In the genomic region with DNA sequence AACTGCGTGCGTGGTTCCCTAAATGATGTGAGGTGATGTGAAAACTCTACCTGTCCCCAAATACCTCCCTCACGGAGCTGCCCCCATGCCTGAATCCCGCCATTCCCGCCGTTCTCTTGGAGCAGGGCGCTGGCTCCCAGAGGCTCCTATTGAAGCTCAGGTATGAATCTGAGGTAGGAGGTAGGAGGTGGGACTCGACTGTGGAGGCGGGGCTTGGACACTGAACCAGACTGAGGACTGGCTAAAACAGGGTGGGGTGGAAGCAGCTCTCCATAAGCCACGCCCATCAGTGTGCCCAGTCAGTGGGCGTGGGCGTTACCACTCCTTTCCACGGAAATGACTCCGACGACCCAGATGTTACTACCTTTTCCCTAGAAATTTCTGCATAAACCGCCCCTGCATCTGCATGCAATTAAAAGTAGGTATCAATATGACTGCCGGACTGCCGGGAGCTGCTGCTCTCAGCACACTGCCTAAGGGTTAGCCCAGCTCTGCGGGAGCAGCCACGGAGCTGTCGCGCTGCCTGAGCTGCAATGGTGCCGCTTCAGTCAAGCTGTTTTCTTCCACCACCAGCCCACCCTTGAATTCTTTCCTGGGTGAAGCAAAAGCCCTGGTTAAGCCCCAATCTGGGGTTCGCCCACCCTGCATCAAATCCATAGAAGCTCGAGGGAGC, we compare ENCODE assay signal across 16 cellular contexts. TPM values are rescaled to one million over a fixed set of nuclear protein-coding genes. Genes with fewer than 3 reads are reported as not detected.
DNase-seq lines count a peak whose midpoint lies in the region; ATAC-seq, FAIRE-seq and TF ChIP-seq lines count a peak whose summit lies in the region.
"Had no signal": no experiment of that assay in that cellular context is flagged by ENCODE, and none has a peak within 500 bp of the region (broad histone marks: within the 10 kb centered on the region; RNA-seq: fewer than 3 reads in every experiment).

No MANE protein-coding gene starts in this region.

- CTCF ChIA-PET in endothelial cell of umbilical vein (lab: Charles Lee), result interaction anchor here (0.9 kb wide), 1 partner anchor 26 kb away, joined by 3 read pairs; no protein-coding TSS in a partner anchor

- no TSS peak for BruUV-seq in endothelial cell of umbilical vein (replicated peaks; lab: Mats Ljungman, UMichigan)

- no peak overlapping the region for H3K4me2 ChIP-seq in endothelial cell of umbilical vein (ENCODE audit: insufficient read depth, low read length)

- intact Hi-C loops in endothelial cell of umbilical vein (cut with micrococcal nuclease), result no loop called here

- no peak for FAIRE-seq in endothelial cell of umbilical vein (lab: Jason Lieb, UNC)

- POLR2A ChIA-PET in endothelial cell of umbilical vein (lab: Charles Lee), result no interaction called here

- ATAC-seq in GM18517 (IDR thresholded peaks at IDR 0.05; ENCODE audit: unreplicated experiment) (no peak), HG02571 (IDR thresholded peaks at IDR 0.05; ENCODE audit: unreplicated experiment) (no peak), GM19324 (IDR thresholded peaks at IDR 0.05; ENCODE audit: low FRiP score, unreplicated experiment) (no peak)

- H3K9me3 ChIP-seq in endothelial cell of umbilical vein (replicated peaks; ENCODE audit: control insufficient read depth, insufficient read depth, low read length), result no peaks in the 10 kb centered on the region
- H3K9me3 ChIP-seq: left lung had no signal

- no peaks in the 10 kb centered on the region for H3K36me3 ChIP-seq in endothelial cell of umbilical vein (ENCODE audit: control insufficient read depth in 2 of 2, extremely low read depth in 1 of 2, insufficient read depth in 2 of 2, low read length in 2 of 2)
- no peaks in the 10 kb centered on the region for H3K36me3 ChIP-seq in rectal smooth muscle tissue (ENCODE audit: control insufficient read depth, insufficient read depth, low read length)
- H3K36me3 ChIP-seq: left lung had no signal

- H3K4me3 ChIP-seq in endothelial cell of umbilical vein (replicated peaks in 1 of 3; ENCODE audit: insufficient read depth in 1 of 3, low read depth in 1 of 3, low read length in 3 of 3) (no peak overlapping the region), rectal smooth muscle tissue (ENCODE audit: low read length) (peak overlapping the region; percentile 40)
- H3K4me3 ChIP-seq: left lung had no signal

- no peaks in the 10 kb centered on the region for H3K79me2 ChIP-seq in endothelial cell of umbilical vein (ENCODE audit: control insufficient read depth, insufficient read depth, low read length)

- H3K4me1 ChIP-seq in endothelial cell of umbilical vein (ENCODE audit: control insufficient read depth, extremely low read depth, insufficient read depth, low read length) (peaks cover 9% of the 10 kb centered on the region), rectal smooth muscle tissue (ENCODE audit: control insufficient read depth, insufficient read depth, low read length) (no peaks in the 10 kb centered on the region)
- H3K4me1 ChIP-seq: left lung had no signal

- no peak for TF ChIP-seq CTCF in endothelial cell of umbilical vein (IDR thresholded peaks at IDR 0.05; ENCODE audit: extremely low read depth in 1 of 2, insufficient read depth in 1 of 2, low read depth in 1 of 2, low read length in 2 of 2)

- no peak overlapping the region for H3K9ac ChIP-seq in endothelial cell of umbilical vein (replicated peaks; ENCODE audit: extremely low read depth, insufficient read depth, low read length)
- H3K9ac ChIP-seq in rectal smooth muscle tissue (ENCODE audit: low read length), result no peak overlapping the region

- TF ChIP-seq POLR2A in endothelial cell of umbilical vein (IDR thresholded peaks at IDR 0.05; ENCODE audit: low read depth, low read length), result no peak

- peak; percentile 80 for DNase-seq in DMS114 treated with DMSO at 0.1 percent for 48 hours (lab: John Stamatoyannopoulos, UW; ENCODE audit: unreplicated experiment)
- DNase-seq in LoVo (ENCODE audit: low spot score), result peak; percentile 40
- DNase-seq in endothelial cell of umbilical vein (ENCODE audit: low read depth, low spot score), result no peak
- DNase-seq in NCI-H2227 treated with DMSO at 0.1 percent for 48 hours (lab: John Stamatoyannopoulos, UW), result no peak
- DNase-seq: activated naive CD8-positive, alpha-beta T cell treated with anti-CD3 and anti-CD28 coated beads, Interleukin-2, amount 10 ng/mL, durations not matched to agents 7 days and 5 days; HFFc6; left lung; NCI-H187 treated with DMSO at 0.1 percent for 48 hours; OCI-M1; stimulated activated CD4-positive, alpha-beta T cell treated with anti-CD3 and anti-CD28 coated beads, Interleukin-4, amount 100 ng/mL, for 24 hours; stimulated activated naive CD4-positive, alpha-beta T cell treated with Interleukin-2 at 50 U/mL for 16 hours had no signal

- dilution Hi-C loops in endothelial cell of umbilical vein (cut with MboI; ENCODE audit: extremely low pct_ligation_motif_present, low sequenced_read_pairs), result no loop called here

- no peaks in the 10 kb centered on the region for H3K9me1 ChIP-seq in endothelial cell of umbilical vein (replicated peaks; ENCODE audit: control insufficient read depth, extremely low read depth, insufficient read depth, low read length)

- no peaks in the 10 kb centered on the region for H4K20me1 ChIP-seq in endothelial cell of umbilical vein (replicated peaks; ENCODE audit: control insufficient read depth, extremely low read depth, insufficient read depth, low read length)

- peak overlapping the region; percentile 83 for H2AFZ ChIP-seq in endothelial cell of umbilical vein (ENCODE audit: low read depth, low read length)

- no peak overlapping the region for H3K27ac ChIP-seq in endothelial cell of umbilical vein (ENCODE audit: insufficient read depth, low read depth, low read length)
- no peak overlapping the region for H3K27ac ChIP-seq in rectal smooth muscle tissue (ENCODE audit: low read depth, low read length)
- H3K27ac ChIP-seq: left lung had no signal

- H3K27me3 ChIP-seq in endothelial cell of umbilical vein (ENCODE audit: control insufficient read depth in 2 of 2, insufficient read depth in 2 of 2, low read length in 2 of 2), result no peaks in the 10 kb centered on the region
- H3K27me3 ChIP-seq in rectal smooth muscle tissue (ENCODE audit: control insufficient read depth, insufficient read depth, low read length), result no peaks in the 10 kb centered on the region

TF ChIP-seq in endothelial cell of umbilical vein, 7 proteins besides CTCF, POLR2A, EP300 and RAD21:
- TF ChIP-seq MAX (IDR thresholded peaks at IDR 0.05; ENCODE audit: insufficient read depth, insufficient read length) (no peak), JUN (IDR thresholded peaks at IDR 0.05; ENCODE audit: borderline replicate concordance, insufficient read depth, insufficient read length, low read depth) (no peak), FOS (IDR thresholded peaks at IDR 0.05; ENCODE audit: borderline replicate concordance, insufficient read depth, low read length) (no peak), POLR2AphosphoS5 (IDR thresholded peaks at IDR 0.05; ENCODE audit: insufficient read depth, low read depth, low read length) (no peak), EZH2 (IDR thresholded peaks at IDR 0.05; ENCODE audit: borderline replicate concordance, low read depth, low read length, severe bottlenecking) (no peak), MYC (IDR thresholded peaks at IDR 0.05; ENCODE audit: low read depth, low read length) (no peak), GATA2 (IDR thresholded peaks at IDR 0.05; ENCODE audit: insufficient read depth, insufficient read length, low read depth, low read length) (no peak)

RNA-seq across cellular contexts. Expression of gene FOXL1, which starts 41.0 kb away (rescaled TPM):
- 3.8 and 4.2 TPM in 2 replicates for total RNA-seq in endothelial cell of umbilical vein
- polyA plus RNA-seq in endothelial cell of umbilical vein, result 2.8 and 3.2 TPM in 2 replicates
- 1.0 and 1.5 TPM in 2 replicates for polyA plus RNA-seq in endothelial cell of umbilical vein (2011; cell fraction: cytosol; rRNA removed)
- polyA plus RNA-seq in endothelial cell of umbilical vein (2011; cell fraction: nucleus; rRNA removed), result 1.8 and 3.0 TPM in 2 replicates
- 1.1 and 1.4 TPM in 2 replicates for polyA plus RNA-seq in endothelial cell of umbilical vein (2012)
- polyA minus RNA-seq in endothelial cell of umbilical vein, result 0.78 and 0.98 TPM in 2 replicates
- polyA minus RNA-seq in endothelial cell of umbilical vein (2011; cell fraction: cytosol; rRNA and poly(A)+ RNA removed), result 2.5 TPM
- 1.9 and 4.6 TPM in 2 replicates for polyA minus RNA-seq in endothelial cell of umbilical vein (2011; cell fraction: nucleus; rRNA and poly(A)+ RNA removed)
- total RNA-seq: activated naive CD8-positive, alpha-beta T cell treated with anti-CD3 and anti-CD28 coated beads, Interleukin-2, amount 10 ng/mL, durations not matched to agents 7 days and 5 days had no signal
- polyA plus RNA-seq: IgD-negative memory B cell had no signal

RNA-seq across cellular contexts. Expression of gene FOXC2, which starts 52.8 kb away (rescaled TPM):
- 44.0 and 47.0 TPM in 2 replicates for total RNA-seq in endothelial cell of umbilical vein
- 7.2 and 7.7 TPM in 2 replicates for polyA plus RNA-seq in endothelial cell of umbilical vein
- 7.2 and 7.9 TPM in 2 replicates for polyA plus RNA-seq in endothelial cell of umbilical vein (2011; cell fraction: cytosol; rRNA removed)
- 8.5 and 9.7 TPM in 2 replicates for polyA plus RNA-seq in endothelial cell of umbilical vein (2011; cell fraction: nucleus; rRNA removed)
- polyA plus RNA-seq in endothelial cell of umbilical vein (2012), result 54.1 and 60.0 TPM in 2 replicates
- polyA minus RNA-seq in endothelial cell of umbilical vein, result 3.8 and 6.0 TPM in 2 replicates
- polyA minus RNA-seq in endothelial cell of umbilical vein (2011; cell fraction: cytosol; rRNA and poly(A)+ RNA removed), result 3.3 TPM
- 9.2 and 14.3 TPM in 2 replicates for polyA minus RNA-seq in endothelial cell of umbilical vein (2011; cell fraction: nucleus; rRNA and poly(A)+ RNA removed)
- total RNA-seq: activated naive CD8-positive, alpha-beta T cell treated with anti-CD3 and anti-CD28 coated beads, Interleukin-2, amount 10 ng/mL, durations not matched to agents 7 days and 5 days had no signal
- polyA plus RNA-seq: IgD-negative memory B cell had no signal

Comparison
In these comparisons a context has a peak if more than half of its experiments do, and no peak if none do; other contexts are left out.
1. DNase-seq: peak in DMS114 treated with DMSO at 0.1 percent for 48 hours (single experiment) and LoVo (single experiment); none in endothelial cell of umbilical vein (single experiment) and NCI-H2227 treated with DMSO at 0.1 percent for 48 hours (single experiment).